14 cellular contexts compared by ENCODE assay signal in the genomic region with DNA sequence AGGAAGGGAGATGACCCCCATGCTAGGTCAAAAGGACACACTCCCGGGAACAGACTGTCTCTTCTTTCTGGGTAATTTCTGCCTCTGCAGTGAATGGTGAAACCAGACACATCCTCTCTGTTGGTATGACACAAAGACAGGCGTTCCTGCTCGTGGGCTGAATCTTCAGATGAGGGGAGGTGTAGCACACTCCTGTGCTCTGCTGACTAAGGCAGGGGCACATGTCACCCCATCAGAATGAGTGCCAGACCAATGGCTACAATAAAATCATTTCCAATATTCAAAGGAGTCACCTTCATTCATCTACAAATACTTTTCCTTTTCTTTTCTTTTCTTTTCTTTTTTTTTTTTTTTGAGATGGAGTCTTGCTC. TPM values are rescaled to one million over a fixed set of nuclear protein-coding genes. Genes with fewer than 3 reads are reported as not detected.
"Had no signal": no experiment of that assay in that cellular context is flagged by ENCODE, and none has a peak within 500 bp of the region (broad histone marks: within the 10 kb centered on the region; RNA-seq: fewer than 3 reads in every experiment).

No MANE protein-coding gene starts in this region.

RNA-seq across cellular contexts. Expression of a gene that starts 24.2 kb away (rescaled TPM):
- total RNA-seq: activated B cell treated with CpG ODN at 0.5 μM for 24 hours; activated CD4-positive, alpha-beta memory T cell treated with anti-CD3 and anti-CD28 coated beads for 36 hours; activated CD4-positive, alpha-beta memory T cell treated with anti-CD3 and anti-CD28 coated beads, Interleukin-2, amount 10 ng/mL, durations not matched to agents 7 days and 5 days; activated CD4-positive, alpha-beta T cell treated with anti-CD3 and anti-CD28 coated beads for 36 hours; activated CD4-positive, alpha-beta T cell treated with anti-CD3 and anti-CD28 coated beads, Interleukin-2, amount 10 ng/mL, durations not matched to agents 24 days and 14 days; activated CD4-positive, alpha-beta T cell treated with anti-CD3 and anti-CD28 coated beads, Interleukin-2, amount 10 ng/mL, durations not matched to agents 7 days and 5 days; activated CD8-positive, alpha-beta memory T cell treated with anti-CD3 and anti-CD28 coated beads for 36 hours; activated CD8-positive, alpha-beta memory T cell treated with anti-CD3 and anti-CD28 coated beads, Interleukin-2, amount 10 ng/mL, durations not matched to agents 7 days and 5 days; activated CD8-positive, alpha-beta T cell treated with anti-CD3 and anti-CD28 coated beads for 36 hours; activated CD8-positive, alpha-beta T cell treated with anti-CD3 and anti-CD28 coated beads, Interleukin-2, amount 10 ng/mL, durations not matched to agents 7 days and 5 days; T-helper 1 cell treated with Interleukin-12 subunit alpha and Interleukin-12 subunit beta and Interleukin-4 antibody, amounts not matched to agents 30 ng/mL and 1 ng/mL, for 36 hours; T-helper 17 cell; T-helper 2 cell treated with Interferon-gamma antibody and Interleukin-4, amounts not matched to agents 100 ng/mL and 5 ng/mL, for 36 hours; WTC11 had no signal
